ENCODE assay signal across 10 cellular contexts in the genomic region with DNA sequence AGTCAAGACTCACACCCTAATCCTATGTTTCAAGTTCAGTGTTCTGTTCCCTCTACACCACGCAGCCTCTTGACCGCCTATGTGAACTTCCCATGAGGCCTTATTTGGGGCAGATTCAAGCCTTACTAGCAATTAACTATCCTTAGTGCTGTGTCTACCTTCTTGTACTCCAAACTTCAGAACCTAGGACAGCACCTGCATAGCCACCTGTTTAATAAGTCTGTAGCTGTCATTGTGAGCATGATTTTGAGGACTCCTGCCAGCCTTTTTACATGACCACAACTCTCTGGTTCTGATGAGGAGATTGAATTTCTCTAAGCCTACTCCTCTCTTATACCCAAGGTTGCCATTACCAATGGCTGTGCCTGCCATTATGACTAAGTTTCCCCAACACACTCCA. TPM values are rescaled to one million over a fixed set of nuclear protein-coding genes. Genes with fewer than 3 reads are reported as not detected.
DNase-seq lines count a peak whose midpoint lies in the region; ATAC-seq and TF ChIP-seq lines count a peak whose summit lies in the region.
"Had no signal": no experiment of that assay in that cellular context is flagged by ENCODE, and none has a peak within 500 bp of the region (broad histone marks: within the 10 kb centered on the region; RNA-seq: fewer than 3 reads in every experiment).

No MANE protein-coding gene starts in this region.

- no peak for TF ChIP-seq CTCF in astrocyte of the cerebellum (IDR thresholded peaks at IDR 0.05; ENCODE audit: low read depth, low read length, missing control alignments)
- no peak for TF ChIP-seq CTCF in upper lobe of right lung (IDR thresholded peaks at IDR 0.05)
- no peak for TF ChIP-seq CTCF in stomach (IDR thresholded peaks at IDR 0.05)

- H3K9me2 ChIP-seq in Karpas-422 (replicated peaks; ENCODE audit: insufficient read depth, low read length), result no peaks in the 10 kb centered on the region

- in situ Hi-C loops in astrocyte of the cerebellum (cut with HindIII; ENCODE audit: low sequenced_read_pairs), result no loop called here

- no peak for TF ChIP-seq POLR2A in stomach (IDR thresholded peaks at IDR 0.05)

- H3K27me3 ChIP-seq in Karpas-422 (ENCODE audit: low read length) (no peaks in the 10 kb centered on the region), upper lobe of right lung (no peaks in the 10 kb centered on the region), stomach (no peaks in the 10 kb centered on the region)

- H3K4me3 ChIP-seq in Karpas-422 (ENCODE audit: low read length), result no peak overlapping the region
- H3K4me3 ChIP-seq in astrocyte of the cerebellum (ENCODE audit: low read depth, low read length), result no peak overlapping the region
- H3K4me3 ChIP-seq in upper lobe of right lung, result no peak overlapping the region
- no peak overlapping the region for H3K4me3 ChIP-seq in stomach

- DNase-seq in GDM1 (lab: John Stamatoyannopoulos, UW) (peak; percentile 5), Karpas-422 (peak; percentile 67), astrocyte of the cerebellum (ENCODE audit: low read depth) (peak; percentile 39), left colon (no peak), upper lobe of right lung (no peak), stomach (no peak)
- DNase-seq: activated CD4-positive, alpha-beta T cell treated with anti-CD3 and anti-CD28 coated beads, Interleukin-2, amount 50 U/mL, for 48 hours; effector CD8-positive, alpha-beta T cell had no signal

- no peaks in the 10 kb centered on the region for H3K36me3 ChIP-seq in Karpas-422 (ENCODE audit: insufficient read depth, low read length)
- H3K36me3 ChIP-seq in upper lobe of right lung, result no peaks in the 10 kb centered on the region
- H3K36me3 ChIP-seq in stomach, result no peaks in the 10 kb centered on the region

- H3K27ac ChIP-seq in Karpas-422 (ENCODE audit: low read length) (no peak overlapping the region), upper lobe of right lung (no peak overlapping the region), stomach (no peak overlapping the region)

- no peaks in the 10 kb centered on the region for H3K4me1 ChIP-seq in Karpas-422 (ENCODE audit: low read length)
- H3K4me1 ChIP-seq in upper lobe of right lung, result no peaks in the 10 kb centered on the region
- H3K4me1 ChIP-seq in stomach, result no peaks in the 10 kb centered on the region

- H3K4me2 ChIP-seq in Karpas-422 (ENCODE audit: low read depth, low read length, poor library complexity, severe bottlenecking), result no peak overlapping the region

- 47 to 57% (median 54%) methylated on average over 2 of the region's 2 CpGs for WGBS in stomach, 5 donors

- H4K20me1 ChIP-seq in Karpas-422 (ENCODE audit: insufficient read depth, low read depth, low read length), result no peaks in the 10 kb centered on the region

- H3K79me2 ChIP-seq in Karpas-422 (ENCODE audit: low read length), result no peaks in the 10 kb centered on the region

- intact Hi-C loops in left colon (cut with DNase I, micrococcal nuclease) (no loop called here), upper lobe of right lung (cut with DNase I) (no loop called here), stomach (cut with DNase I; ENCODE audit: low total_unique reads) (no loop called here)

- TF ChIP-seq EP300 in stomach (IDR thresholded peaks at IDR 0.05), result no peak

- no peak overlapping the region for H3K9ac ChIP-seq in Karpas-422 (ENCODE audit: low read length)

- ATAC-seq in left colon (peak; percentile 37), upper lobe of right lung (no peak), GM21515 (IDR thresholded peaks at IDR 0.05; ENCODE audit: unreplicated experiment) (no peak), GM18868 (IDR thresholded peaks at IDR 0.05; ENCODE audit: unreplicated experiment) (no peak)

- no peak overlapping the region for H2AFZ ChIP-seq in Karpas-422 (ENCODE audit: low read length)

- H3K9me3 ChIP-seq in Karpas-422 (ENCODE audit: low read length) (no peaks in the 10 kb centered on the region), upper lobe of right lung (no peaks in the 10 kb centered on the region), stomach (no peaks in the 10 kb centered on the region)

RNA-seq across cellular contexts. Expression of a gene that starts 50.8 kb away (rescaled TPM):
- total RNA-seq in Karpas-422 (2014; rRNA removed; shearing (Covaris generic); ENCODE audit: low replicate concordance), result not detected in 2 replicates
- total RNA-seq in left colon (1 to 10 TPM; 2.2 to 4.1 TPM), upper lobe of right lung (not detected), stomach (1 to 10 TPM in 1 of 5 donors, under 1 TPM in 1, not detected in 3; 0.72 to 4.8 TPM)
- polyA plus RNA-seq in stomach, result under 1 TPM in 2 of 3 donors, not detected in 1; 0.18 to 0.44 TPM

Comparison
In these comparisons a context has a peak if more than half of its experiments do, and no peak if none do; other contexts are left out.
1. DNase-seq: peak in GDM1 (single experiment), Karpas-422 (single experiment) and astrocyte of the cerebellum (single experiment); none in left colon (0 of 2), upper lobe of right lung (single experiment) and stomach (single experiment).